11 cellular contexts compared by ENCODE assay signal in the genomic region with DNA sequence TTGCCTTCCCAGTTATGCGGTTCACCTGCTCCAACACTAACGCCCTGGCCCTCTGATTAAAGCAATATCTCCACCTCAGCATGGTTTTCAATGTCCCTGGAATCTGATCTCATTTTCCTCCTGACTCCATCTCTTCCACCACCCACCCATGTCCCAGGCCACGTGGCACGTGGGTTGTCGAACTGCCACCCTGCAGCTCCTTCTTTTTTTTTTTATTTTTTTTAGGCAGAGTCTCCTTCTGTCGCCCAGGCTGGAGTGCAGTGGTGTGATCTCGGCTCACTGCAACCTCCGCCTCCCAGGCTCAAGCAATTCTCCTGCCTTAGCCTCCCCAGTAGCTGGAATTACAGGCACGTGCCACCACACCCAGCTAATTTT. TPM values are rescaled to one million over a fixed set of nuclear protein-coding genes. Genes with fewer than 3 reads are reported as not detected.
DNase-seq lines count a peak whose midpoint lies in the region; ATAC-seq, FAIRE-seq and TF ChIP-seq lines count a peak whose summit lies in the region.
"Not testable (repeated sequence)": the region's sequence is repeated elsewhere in the genome, so short reads cannot be mapped to it uniquely, and the experiment has no call there.
"Had no signal": no experiment of that assay in that cellular context is flagged by ENCODE, and none has a peak within 500 bp of the region (broad histone marks: within the 10 kb centered on the region; RNA-seq: fewer than 3 reads in every experiment).

No MANE protein-coding gene starts in this region.

- not testable (repeated sequence) for TF ChIP-seq POLR2A in HepG2 (IDR thresholded peaks at IDR 0.05; ENCODE audit: insufficient read depth in 1 of 2, low read depth in 2 of 2, low read length in 2 of 2)

- H3K27ac ChIP-seq in GM23338 (ENCODE audit: low read depth); HEK293 (ENCODE audit: extremely low read depth, low read depth, low read length); HepG2 (ENCODE audit: extremely low read length, insufficient read depth, low read length): not testable (repeated sequence)

- ATAC-seq in GM23338, T-helper 17 cell, HepG2: not testable (repeated sequence)

- H3K36me3 ChIP-seq in GM23338 (ENCODE audit: insufficient read depth); HEK293 (ENCODE audit: control insufficient read depth in 2 of 2, insufficient read depth in 1 of 2, low read length in 2 of 2); HepG2 (replicated peaks in 1 of 2; ENCODE audit: control insufficient read depth in 1 of 2, insufficient read depth in 2 of 2, low read length in 2 of 2): not testable (repeated sequence)

- not testable (repeated sequence) for H3K9me3 Mint-ChIP-seq in GM23338; chondrocyte (ENCODE audit: low read depth)

- not testable (repeated sequence) for TF ChIP-seq CTCF in GM23338 (conservative IDR thresholded peaks at IDR 0.05; ENCODE audit: low read depth in 2 of 2); HEK293 (tag by site-specific recombination; IDR thresholded peaks at IDR 0.05); chondrocyte (IDR thresholded peaks at IDR 0.05); HepG2 (CRISPR knock-in tag; IDR thresholded peaks at IDR 0.05)

- not testable (repeated sequence) for FAIRE-seq in HepG2 (lab: Jason Lieb, UNC)

- not testable (repeated sequence) for H3K4me3 Mint-ChIP-seq in GM23338; T-helper 17 cell; chondrocyte (ENCODE audit: unreplicated experiment)

- H3K36me3 Mint-ChIP-seq in GM23338 (ENCODE audit: low read depth); T-helper 17 cell (ENCODE audit: low read depth); chondrocyte (ENCODE audit: low read depth): not testable (repeated sequence)

- intact Hi-C loops in HepG2 (cut with micrococcal nuclease; ENCODE audit: unreplicated experiment): not testable (repeated sequence)

- not testable (repeated sequence) for H3K9me2 ChIP-seq in GM23338 (ENCODE audit: insufficient read depth)

- H3K27ac Mint-ChIP-seq in GM23338; chondrocyte (ENCODE audit: unreplicated experiment): not testable (repeated sequence)
- H3K27ac Mint-ChIP-seq in T-helper 17 cell: peak overlapping the region; percentile 74

- not testable (repeated sequence) for BruUV-seq in HepG2 (replicated peaks; lab: Mats Ljungman, UMichigan)

- in situ Hi-C loops in HepG2 (cut with HindIII; ENCODE audit: extremely low pct_ligation_motif_present, low pct_unique_long_range_greater_than_20kb): loop anchor here (25.0 kb wide), 1 partner anchor 302 kb away; no protein-coding TSS in a partner anchor

- peaks cover 11% of the 10 kb centered on the region for H3K4me1 Mint-ChIP-seq in GM23338
- H3K4me1 Mint-ChIP-seq in T-helper 17 cell: not testable (repeated sequence)
- H3K4me1 Mint-ChIP-seq in chondrocyte (ENCODE audit: low read depth): peaks cover 13% of the 10 kb centered on the region

- DNase-seq in GM23338 (ENCODE audit: low spot score); T-helper 17 cell; HepG2 (ENCODE audit: low spot score): not testable (repeated sequence)
- DNase-seq in NCI-H2171 (lab: John Stamatoyannopoulos, UW) (peak; percentile 7), chondrocyte (ENCODE audit: low spot score) (peak; percentile 20)

- not testable (repeated sequence) for H4K20me1 ChIP-seq in GM23338 (replicated peaks; ENCODE audit: insufficient read depth); HepG2 (ENCODE audit: insufficient read depth, low read length)

- not testable (repeated sequence) for H3K79me2 ChIP-seq in GM23338 (replicated peaks; ENCODE audit: insufficient read depth); HepG2 (ENCODE audit: insufficient read depth, low read length)

- not testable (repeated sequence) for H3K27me3 ChIP-seq in GM23338 (ENCODE audit: insufficient read depth)
- peaks cover 0 to 36% of the 10 kb centered on the region in 2 experiments; a peak in 3 of 5 replicates for H3K27me3 ChIP-seq in HepG2 (ENCODE audit: control insufficient read depth in 1 of 2, insufficient read depth in 2 of 2, low read length in 2 of 2)

- H3K27me3 Mint-ChIP-seq in GM23338 (ENCODE audit: insufficient read depth, low read depth, poor library complexity): peaks cover 15% of the 10 kb centered on the region
- H3K27me3 Mint-ChIP-seq in T-helper 17 cell: peaks cover 56% of the 10 kb centered on the region
- peaks cover 20% of the 10 kb centered on the region for H3K27me3 Mint-ChIP-seq in chondrocyte (ENCODE audit: low read depth)

- H3K4me2 ChIP-seq in GM23338; HepG2 (ENCODE audit: low read depth, low read length): not testable (repeated sequence)

- not testable (repeated sequence) for H3K9ac ChIP-seq in HepG2 (ENCODE audit: insufficient read depth, low read depth, low read length)

- not testable (repeated sequence) for TF ChIP-seq RAD21 in HepG2 (CRISPR knock-in tag; IDR thresholded peaks at IDR 0.05)

- not testable (repeated sequence) for H3K4me1 ChIP-seq in GM23338 (ENCODE audit: insufficient read depth); HEK293 (ENCODE audit: control insufficient read depth, insufficient read depth, low read length); HepG2 (ENCODE audit: insufficient read depth, low read length)

- WGBS in HepG2 (ENCODE audit: low lambda C conversion rate): 25% methylated on average over 9 of the region's 9 CpGs

- POLR2A ChIA-PET in HEK293 (lab: Yijun Ruan, JAX); HepG2 (lab: Yijun Ruan, JAX): not testable (repeated sequence)

- CTCF ChIA-PET in HEK293 (lab: Yijun Ruan, JAX): interaction anchor here (0.8 kb wide), 1 partner anchor 13 kb away, joined by 3 read pairs; no protein-coding TSS in a partner anchor
- CTCF ChIA-PET in HepG2 (lab: Yijun Ruan, JAX; ENCODE audit: low intra/inter-chr PET ratio, low total read pairs): not testable (repeated sequence)

- TF ChIP-seq EP300 in HepG2 (IDR thresholded peaks at IDR 0.05; ENCODE audit: low read depth in 2 of 2, low read length in 2 of 2); HepG2 (CRISPR knock-in tag; IDR thresholded peaks at IDR 0.05; ENCODE audit: borderline replicate concordance): not testable (repeated sequence)

- not testable (repeated sequence) for H3F3A ChIP-seq in GM23338 (replicated peaks; ENCODE audit: low read depth)

- H3K4me3 ChIP-seq in GM23338; HEK293 (ENCODE audit: low read depth, low read length); HepG2 (replicated peaks in 1 of 3; ENCODE audit: insufficient read depth in 1 of 3, low read depth in 2 of 3, low read length in 3 of 3): not testable (repeated sequence)

- not testable (repeated sequence) for H3K9me3 ChIP-seq in HEK293 (ENCODE audit: control insufficient read depth, insufficient read depth, low read depth, low read length); T-helper 17 cell (ENCODE audit: control insufficient read depth, low read length, poor library complexity, severe bottlenecking); HepG2 (ENCODE audit: low read length)

- H2AFZ ChIP-seq in GM23338: peak overlapping the region; percentile 66; the same call in 1 of the 2 replicates
- H2AFZ ChIP-seq in HepG2 (ENCODE audit: low read length): not testable (repeated sequence)

RNA-seq across cellular contexts. Expression of a gene that starts 21.1 kb away (rescaled TPM):
- 12.9 and 15.7 TPM in 2 replicates for total RNA-seq in GM23338 (2014; rRNA removed; shearing (Covaris generic))
- polyA plus RNA-seq in GM23338 (2016; fragmentation: Nextera tagmentation; extraction: Ambion mirVana) (8.7 and 10.0 TPM in 2 replicates), HepG2 (2011; rRNA removed) (3.0 and 3.2 TPM in 2 replicates)
- total RNA-seq in T-helper 17 cell (10 to 100 TPM; 38.4 to 46.6 TPM), chondrocyte (26.1 to 35.7 TPM (median 30.4 TPM) in 3 replicates), HepG2 (2016; rRNA removed; fragmentation: Illumina TruSeq; extraction: Trizol) (7.1 and 8.1 TPM in 2 replicates)
- total RNA-seq in HepG2 (2016; cell fraction: cytosol; rRNA removed; fragmentation: Illumina TruSeq; extraction: Trizol; ENCODE audit: low read depth): 0.51 and 0.88 TPM in 2 replicates
- total RNA-seq in HepG2 (2016; cell fraction: insoluble cytoplasmic fraction; rRNA removed; fragmentation: Illumina TruSeq; extraction: Trizol): 7.1 and 7.5 TPM in 2 replicates
- 2.1 and 2.7 TPM in 2 replicates for total RNA-seq in HepG2 (2016; cell fraction: membrane; rRNA removed; fragmentation: Illumina TruSeq; extraction: Trizol)
- 5.7 and 8.6 TPM in 2 replicates for total RNA-seq in HepG2 (2016; cell fraction: nucleus; rRNA removed; fragmentation: Illumina TruSeq; extraction: Trizol)
- 1.3 and 1.8 TPM in 2 replicates for polyA plus RNA-seq in HepG2 (2011; cell fraction: cytosol; rRNA removed)
- polyA plus RNA-seq in HepG2 (2011; cell fraction: nucleus; rRNA removed): 10.1 and 11.0 TPM in 2 replicates
- polyA plus RNA-seq in HepG2 (2012): 9.5 and 9.7 TPM in 2 replicates
- 0.27 and 0.32 TPM in 2 replicates for polyA plus RNA-seq in HepG2 (2016; cell fraction: cytosol; fragmentation: Illumina TruSeq; extraction: Trizol; ENCODE audit: low read depth)
- 2.6 and 3.8 TPM in 2 replicates for polyA plus RNA-seq in HepG2 (2016; cell fraction: insoluble cytoplasmic fraction; fragmentation: Illumina TruSeq; extraction: Trizol; ENCODE audit: low read depth)
- 0.63 and 0.71 TPM in 2 replicates for polyA plus RNA-seq in HepG2 (2016; cell fraction: membrane; fragmentation: Illumina TruSeq; extraction: Trizol; ENCODE audit: low read depth)
- polyA plus RNA-seq in HepG2 (2016; cell fraction: nucleus; fragmentation: Illumina TruSeq; extraction: Trizol; ENCODE audit: insufficient read depth, low read depth): 10.0 and 15.0 TPM in 2 replicates
- polyA minus RNA-seq in HepG2 (2011; rRNA and poly(A)+ RNA removed; ENCODE audit: low replicate concordance): 14.7 and 16.6 TPM in 2 replicates
- 3.3 and 5.4 TPM in 2 replicates for polyA minus RNA-seq in HepG2 (2011; cell fraction: cytosol; rRNA and poly(A)+ RNA removed)
- 8.6 and 9.3 TPM in 2 replicates for polyA minus RNA-seq in HepG2 (2011; cell fraction: nucleus; rRNA and poly(A)+ RNA removed)

RNA-seq across cellular contexts. Expression of a gene that starts 44.3 kb away (rescaled TPM):
- under 0.01 TPM in 1 of 2 replicates, not detected in the other for total RNA-seq in GM23338 (2014; rRNA removed; shearing (Covaris generic))
- polyA plus RNA-seq in GM23338 (2016; fragmentation: Nextera tagmentation; extraction: Ambion mirVana): not detected in 2 replicates
- total RNA-seq in T-helper 17 cell: not detected
- not detected in 3 replicates for total RNA-seq in chondrocyte
- total RNA-seq in HepG2 (2016; rRNA removed; fragmentation: Illumina TruSeq; extraction: Trizol): not detected in 2 replicates
- not detected in 2 replicates for total RNA-seq in HepG2 (2016; cell fraction: cytosol; rRNA removed; fragmentation: Illumina TruSeq; extraction: Trizol; ENCODE audit: low read depth)
- total RNA-seq in HepG2 (2016; cell fraction: insoluble cytoplasmic fraction; rRNA removed; fragmentation: Illumina TruSeq; extraction: Trizol): not detected in 2 replicates
- not detected in 2 replicates for total RNA-seq in HepG2 (2016; cell fraction: membrane; rRNA removed; fragmentation: Illumina TruSeq; extraction: Trizol)
- total RNA-seq in HepG2 (2016; cell fraction: nucleus; rRNA removed; fragmentation: Illumina TruSeq; extraction: Trizol): not detected in 2 replicates
- 0.01 TPM in 1 of 2 replicates, not detected in the other for polyA plus RNA-seq in HepG2 (2011; rRNA removed)
- polyA plus RNA-seq in HepG2 (2011; cell fraction: cytosol; rRNA removed): under 0.01 TPM in 1 of 2 replicates, not detected in the other
- polyA plus RNA-seq in HepG2 (2011; cell fraction: nucleus; rRNA removed): 0.02 TPM in 1 of 2 replicates, not detected in the other
- not detected in 2 replicates for polyA plus RNA-seq in HepG2 (2012)
- not detected in 2 replicates for polyA plus RNA-seq in HepG2 (2016; cell fraction: cytosol; fragmentation: Illumina TruSeq; extraction: Trizol; ENCODE audit: low read depth)
- not detected in 2 replicates for polyA plus RNA-seq in HepG2 (2016; cell fraction: insoluble cytoplasmic fraction; fragmentation: Illumina TruSeq; extraction: Trizol; ENCODE audit: low read depth)
- not detected in 2 replicates for polyA plus RNA-seq in HepG2 (2016; cell fraction: membrane; fragmentation: Illumina TruSeq; extraction: Trizol; ENCODE audit: low read depth)
- polyA plus RNA-seq in HepG2 (2016; cell fraction: nucleus; fragmentation: Illumina TruSeq; extraction: Trizol; ENCODE audit: insufficient read depth, low read depth): not detected in 2 replicates
- 0.09 TPM in 1 of 2 replicates, not detected in the other for polyA minus RNA-seq in HepG2 (2011; rRNA and poly(A)+ RNA removed; ENCODE audit: low replicate concordance)
- polyA minus RNA-seq in HepG2 (2011; cell fraction: cytosol; rRNA and poly(A)+ RNA removed): not detected in 2 replicates
- polyA minus RNA-seq in HepG2 (2011; cell fraction: nucleus; rRNA and poly(A)+ RNA removed): not detected in 2 replicates
- total RNA-seq: A673; Calu3; CD4-positive, alpha-beta T cell; CD8-positive, alpha-beta T cell had no signal
- polyA plus RNA-seq: AG04450 had no signal
